ENCODE assay signal across 10 cellular contexts in genomic region chr2:149661844-149662243, GRCh38.
A peak's percentile ranks its signal among the peaks of the same experiment; 100 is the strongest.
DNase-seq lines count a peak whose midpoint lies in the region; ATAC-seq and TF ChIP-seq lines count a peak whose summit lies in the region.
"Had no signal": no experiment of that assay in that cellular context is flagged by ENCODE, and none has a peak within 500 bp of the region (broad histone marks: within the 10 kb centered on the region; RNA-seq: fewer than 3 reads in every experiment).

No MANE protein-coding gene starts in this region.

- H3K36me3 ChIP-seq in PC-3 (ENCODE audit: low read depth, low read length) = no peaks in the 10 kb centered on the region
- H3K36me3 ChIP-seq: heart left ventricle had no signal

- H3K4me1 ChIP-seq in PC-3 (ENCODE audit: insufficient read depth, low read length) = peaks cover 20% of the 10 kb centered on the region

- CTCF ChIA-PET in PC-3 (lab: Charles Lee) = no interaction called here

- H3K9me2 ChIP-seq in PC-3 (replicated peaks; ENCODE audit: low read length) = no peaks in the 10 kb centered on the region

- H3K79me2 ChIP-seq in PC-3 (ENCODE audit: low read length) = no peaks in the 10 kb centered on the region

- H3K27ac ChIP-seq in PC-3 (ENCODE audit: low read length) = peak overlapping the region; percentile 18; the same call in 1 of the 2 replicates
- H3K27ac ChIP-seq: heart left ventricle had no signal

- ATAC-seq in PC-3 (peak; percentile 95), GM18861 (IDR thresholded peaks at IDR 0.05; ENCODE audit: unreplicated experiment) (no peak)

- no peaks in the 10 kb centered on the region for H3K9me3 ChIP-seq in PC-3 (ENCODE audit: low read length)

- POLR2A ChIA-PET in PC-3 (lab: Charles Lee; ENCODE audit: unreplicated experiment) = no interaction called here

- no peaks in the 10 kb centered on the region for H3F3A ChIP-seq in PC-3 (ENCODE audit: low read length, unreplicated experiment)

- H3K4me2 ChIP-seq in PC-3 (ENCODE audit: low read length) = peak overlapping the region; percentile 67

- H2AFZ ChIP-seq in PC-3 (ENCODE audit: low read length) = no peak overlapping the region; the same call in 1 of the 2 replicates

- intact Hi-C loops in PC-3 (cut with micrococcal nuclease) = no loop called here

- TF ChIP-seq CTCF in PC-3 (conservative IDR thresholded peaks at IDR 0.05; ENCODE audit: low read depth, low read length) = no peak
- no peak for TF ChIP-seq CTCF in fibroblast of mammary gland (conservative IDR thresholded peaks at IDR 0.05; ENCODE audit: control insufficient read depth, insufficient read depth, low read depth, low read length)

- H4K20me1 ChIP-seq in PC-3 (ENCODE audit: low read length) = no peaks in the 10 kb centered on the region

- H3K9ac ChIP-seq in PC-3 (ENCODE audit: low read length) = no peak overlapping the region

- no peaks in the 10 kb centered on the region for H3K27me3 ChIP-seq in PC-3 (ENCODE audit: low read length)
- H3K27me3 ChIP-seq: heart left ventricle had no signal

- H3K4me3 ChIP-seq in PC-3 (ENCODE audit: low read length) = peak overlapping the region; percentile 2; the same call in 1 of the 2 replicates
- no peak overlapping the region for H3K4me3 ChIP-seq in fibroblast of mammary gland (ENCODE audit: control insufficient read depth, low read depth, low read length)
- H3K4me3 ChIP-seq: heart left ventricle had no signal

- DNase-seq in ELR (ENCODE audit: low read depth) (peak; percentile 58), PC-3 (peak; percentile 86), fibroblast of mammary gland (ENCODE audit: low read depth) (peak; percentile 61), pulmonary artery endothelial cell (ENCODE audit: low read depth, low spot score) (peak; percentile 45), NCI-H446 treated with DMSO at 0.1 percent for 48 hours (lab: John Stamatoyannopoulos, UW) (no peak), 8988T (no peak)
- DNase-seq: aorta, heart left ventricle, NCI-H2107 had no signal

- BruUV-seq in PC-3 (replicated peaks; lab: Mats Ljungman, UMichigan) = no TSS peak

Comparison
In these comparisons a context has a peak if more than half of its experiments do, and no peak if none do; other contexts are left out.
1. DNase-seq: peak in ELR (single experiment), PC-3 (single experiment), fibroblast of mammary gland (single experiment) and pulmonary artery endothelial cell (single experiment); none in NCI-H446 treated with DMSO at 0.1 percent for 48 hours (single experiment) and 8988T (single experiment).